Comparison of ENCODE assay signal across 9 cellular contexts in genomic region chr19:3365093-3365446, GRCh38. TPM values are rescaled to one million over a fixed set of nuclear protein-coding genes. Genes with fewer than 3 reads are reported as not detected.
DNase-seq lines count a peak whose midpoint lies in the region; ATAC-seq, FAIRE-seq and TF ChIP-seq lines count a peak whose summit lies in the region.
"Had no signal": no experiment of that assay in that cellular context is flagged by ENCODE, and none has a peak within 500 bp of the region (broad histone marks: within the 10 kb centered on the region; RNA-seq: fewer than 3 reads in every experiment).

No MANE protein-coding gene starts in this region.

- H3K9ac ChIP-seq in DND-41 (ENCODE audit: low read depth, low read length), result peak overlapping the region; percentile 55

- no peak overlapping the region for H2AFZ ChIP-seq in DND-41 (ENCODE audit: low read depth, low read length)

- FAIRE-seq in RCC 7860 (lab: Jason Lieb, UNC), result no peak

- peaks cover 45% of the 10 kb centered on the region for H3K4me1 Mint-ChIP-seq in WTC11

- H3K4me1 ChIP-seq in DND-41 (ENCODE audit: insufficient read depth, low read length) (peaks cover 44% of the 10 kb centered on the region), gastroesophageal sphincter (peaks cover 0 to 69% (median 15%) of the 10 kb centered on the region in 3 donors)

- DNase-seq in DND-41 (no peak), WTC11 (ENCODE audit: low spot score) (no peak), RCC 7860 (ENCODE audit: low spot score) (no peak), KBM-7 (no peak), erythroblast (lab: John Stamatoyannopoulos, UW) (no peak)
- DNase-seq: NCI-H187 had no signal

- no peak overlapping the region for H3K27ac ChIP-seq in DND-41 (ENCODE audit: low read length)
- peak overlapping the region; percentile 98 to 100 (median 100) for H3K27ac ChIP-seq in gastroesophageal sphincter
- peak overlapping the region in 16 of 21 experiments; percentile 42 to 99 (median 97) for H3K27ac ChIP-seq in skin epidermis

- peak overlapping the region; percentile 75 for H3K4me2 ChIP-seq in DND-41 (ENCODE audit: insufficient read depth, low read length)

- H3K4me3 ChIP-seq in DND-41 (ENCODE audit: low read depth in 1 of 2, low read length in 2 of 2) (peak overlapping the region in 1 of 2 experiments; percentile 60; a peak in 1 of 4 replicates), gastroesophageal sphincter (peak overlapping the region in 1 of 2 donors; percentile 94), skin epidermis (peak overlapping the region in 1 of 7 experiments; percentile 75)

- in situ Hi-C loops in KBM-7 (cut with MboI; ENCODE audit: low pct_unique_long_range_greater_than_20kb, low sequenced_read_pairs), result no loop called here

- 65% methylated on average over 2 of the region's 2 CpGs; no CpG with 5 or more reads in 1 of the 2 donors for WGBS in gastroesophageal sphincter (ENCODE audit: low coverage in 1 of 2), 2 donors

- H3K79me2 ChIP-seq in DND-41 (ENCODE audit: insufficient read depth, low read length), result peaks cover 85% of the 10 kb centered on the region

- POLR2A ChIA-PET in WTC11 (lab: Charles Lee), result interaction anchor here (1.5 kb wide), 1 partner anchor 70 kb away, joined by 5 read pairs; no protein-coding TSS in a partner anchor

- H3K27me3 ChIP-seq in DND-41 (ENCODE audit: insufficient read depth, low read length, poor library complexity) (no peaks in the 10 kb centered on the region), gastroesophageal sphincter (no peaks in the 10 kb centered on the region)

- TF ChIP-seq POLR2A in gastroesophageal sphincter (IDR thresholded peaks at IDR 0.05) (no peak), erythroblast (IDR thresholded peaks at IDR 0.05; ENCODE audit: low read length) (no peak)

- CTCF ChIA-PET in WTC11 (lab: Charles Lee), result interaction anchor here (0.9 to 1.8 kb wide), 3 partner anchors 24 to 120 kb away, joined by 4 to 7 read pairs (median 6); no protein-coding TSS in a partner anchor

- H3K27me3 Mint-ChIP-seq in WTC11 (ENCODE audit: low read depth), result peaks cover 94% of the 10 kb centered on the region

- no peak for ATAC-seq in DND-41 (ENCODE audit: insufficient read depth, low read depth)
- no peak for ATAC-seq in WTC11
- ATAC-seq in gastroesophageal sphincter, result no peak
- ATAC-seq in GM18873 (IDR thresholded peaks at IDR 0.05; ENCODE audit: low FRiP score, unreplicated experiment), result no peak

- H4K20me1 ChIP-seq in DND-41 (ENCODE audit: insufficient read depth, low read length), result peaks cover 53% of the 10 kb centered on the region

- no peaks in the 10 kb centered on the region for H3K36me3 ChIP-seq in DND-41 (ENCODE audit: insufficient read depth, low read length)
- no peaks in the 10 kb centered on the region for H3K36me3 ChIP-seq in gastroesophageal sphincter

- TF ChIP-seq EP300 in gastroesophageal sphincter (IDR thresholded peaks at IDR 0.05), result no peak

- no peaks in the 10 kb centered on the region for H3K36me3 Mint-ChIP-seq in WTC11

- no peaks in the 10 kb centered on the region for H3K9me3 ChIP-seq in DND-41 (ENCODE audit: insufficient read depth, low read length, severe bottlenecking)
- no peaks in the 10 kb centered on the region for H3K9me3 ChIP-seq in gastroesophageal sphincter

- peak overlapping the region; percentile 59 for H3K4me3 Mint-ChIP-seq in WTC11

- TF ChIP-seq CTCF in DND-41 (IDR thresholded peaks at IDR 0.05; ENCODE audit: borderline replicate concordance, extremely low read depth, low read length, poor library complexity, severe bottlenecking) (no peak), WTC11 (IDR thresholded peaks at IDR 0.05) (no peak), gastroesophageal sphincter (IDR thresholded peaks at IDR 0.05) (no peak)

- H3K9me3 Mint-ChIP-seq in WTC11, result no peaks in the 10 kb centered on the region

- no peak overlapping the region for H3K27ac Mint-ChIP-seq in WTC11

TF ChIP-seq in WTC11, 78 proteins besides CTCF, POLR2A, EP300 and RAD21 (continues in another document):
- TF ChIP-seq EMX1 (CRISPR knock-in tag; IDR thresholded peaks at IDR 0.05), result no peak
- no peak for TF ChIP-seq MXD4 (CRISPR knock-in tag; IDR thresholded peaks at IDR 0.05; ENCODE audit: borderline replicate concordance)
- no peak for TF ChIP-seq ZBTB43 (CRISPR knock-in tag; IDR thresholded peaks at IDR 0.05)
- TF ChIP-seq ZNF232 (CRISPR knock-in tag; IDR thresholded peaks at IDR 0.05), result no peak
- no peak for TF ChIP-seq ZNF219 (CRISPR knock-in tag; IDR thresholded peaks at IDR 0.05; ENCODE audit: borderline replicate concordance)
- TF ChIP-seq HMGA2 (CRISPR knock-in tag; IDR thresholded peaks at IDR 0.05), result no peak
- TF ChIP-seq TEAD1 (CRISPR knock-in tag; IDR thresholded peaks at IDR 0.05), result no peak
- TF ChIP-seq ZNF423 (CRISPR knock-in tag; IDR thresholded peaks at IDR 0.05), result no peak
- no peak for TF ChIP-seq AFF4 (CRISPR knock-in tag; IDR thresholded peaks at IDR 0.05; ENCODE audit: borderline replicate concordance)
- TF ChIP-seq ZNF416 (CRISPR knock-in tag; IDR thresholded peaks at IDR 0.05), result no peak
- TF ChIP-seq AR (CRISPR knock-in tag; IDR thresholded peaks at IDR 0.05), result no peak
- TF ChIP-seq ZNF512 (CRISPR knock-in tag; IDR thresholded peaks at IDR 0.05; ENCODE audit: borderline replicate concordance), result no peak
- no peak for TF ChIP-seq OVOL2 (CRISPR knock-in tag; IDR thresholded peaks at IDR 0.05; ENCODE audit: borderline replicate concordance)
- no peak for TF ChIP-seq SMAD4 (CRISPR knock-in tag; IDR thresholded peaks at IDR 0.05)

RNA-seq across cellular contexts. Expression of gene NFIC, which starts 1.3 kb away (rescaled TPM):
- total RNA-seq in WTC11 (2021) (3.5 to 4.4 TPM (median 4.0 TPM) in 3 replicates), gastroesophageal sphincter (100 to 1,000 TPM; 125 to 285 (median 155) TPM)

Comparison
In these comparisons a context has a peak if more than half of its experiments do, and no peak if none do; other contexts are left out.
1. RNA of gene NFIC, which starts 1.3 kb away (total RNA-seq): 125 to 285 TPM in gastroesophageal sphincter; 3.5 to 4.4 TPM in WTC11; every median in the first group is over 10 times any median in the second.